In genomic region chr14:27660683-27661082, GRCh38 we compare ENCODE assay signal across 3 cellular contexts.
TF ChIP-seq lines count a peak whose summit lies in the region.

No MANE protein-coding gene starts in this region.

TF ChIP-seq in HepG2, 621 proteins besides CTCF, POLR2A, EP300 and RAD21:
- TF ChIP-seq PAWR (CRISPR knock-in tag; IDR thresholded peaks at IDR 0.05; ENCODE audit: borderline replicate concordance) (no peak), PCBP1 (IDR thresholded peaks at IDR 0.05; ENCODE audit: borderline replicate concordance, low read depth, low read length) (no peak), MAFF (IDR thresholded peaks at IDR 0.05; ENCODE audit: low read depth, low read length) (peak; percentile 57), AGO2 (optimal IDR thresholded peaks at IDR 0.05; ENCODE audit: low read depth, low read length) (no peak), JARID2 (CRISPR knock-in tag; IDR thresholded peaks at IDR 0.05; ENCODE audit: insufficient replicate concordance) (no peak), PATZ1 (CRISPR knock-in tag; IDR thresholded peaks at IDR 0.05) (no peak), DNMT1 (CRISPR knock-in tag; IDR thresholded peaks at IDR 0.05) (no peak), MIER3 (CRISPR knock-in tag; IDR thresholded peaks at IDR 0.05; ENCODE audit: borderline replicate concordance) (no peak), SP4 (CRISPR knock-in tag; IDR thresholded peaks at IDR 0.05) (no peak), NFKB2 (CRISPR knock-in tag; IDR thresholded peaks at IDR 0.05; ENCODE audit: borderline replicate concordance) (no peak), ZNF570 (CRISPR knock-in tag; IDR thresholded peaks at IDR 0.05; ENCODE audit: borderline replicate concordance) (no peak), ZNF878 (CRISPR knock-in tag; IDR thresholded peaks at IDR 0.05) (no peak), ZNF274 (CRISPR knock-in tag; IDR thresholded peaks at IDR 0.05) (no peak), ZBTB8A (CRISPR knock-in tag; IDR thresholded peaks at IDR 0.05; ENCODE audit: borderline replicate concordance, low read depth) (no peak), MAFK (conservative IDR thresholded peaks at IDR 0.05 in 1 of 2, IDR thresholded peaks at IDR 0.05 in 1 of 2; ENCODE audit: low read length in 2 of 2) (peak; percentile 40 to 80; a peak in 3 of 4 replicates), NFIB (CRISPR knock-in tag; IDR thresholded peaks at IDR 0.05; ENCODE audit: borderline replicate concordance) (no peak)
TF ChIP-seq in HepG2: peak in this region for 2.

TF ChIP-seq in A549, 52 proteins besides CTCF, POLR2A, EP300 and RAD21:
- peak; percentile 29 for TF ChIP-seq MAFK (IDR thresholded peaks at IDR 0.05; ENCODE audit: partially characterized antibody)
- TF ChIP-seq ELK1 (IDR thresholded peaks at IDR 0.05; ENCODE audit: low read depth, low read length) = no peak
- no peak for TF ChIP-seq KDM5A (IDR thresholded peaks at IDR 0.05)

TF ChIP-seq in IMR-90, 13 proteins besides CTCF, POLR2A, EP300 and RAD21:
- TF ChIP-seq MAZ (IDR thresholded peaks at IDR 0.05; ENCODE audit: borderline replicate concordance, low read depth, low read length) (no peak), MAFK (IDR thresholded peaks at IDR 0.05; ENCODE audit: low read depth, low read length) (peak; percentile 8; the same call in 1 of the 2 replicates)
